ENCODE assay signal across 8 cellular contexts in the genomic region with DNA sequence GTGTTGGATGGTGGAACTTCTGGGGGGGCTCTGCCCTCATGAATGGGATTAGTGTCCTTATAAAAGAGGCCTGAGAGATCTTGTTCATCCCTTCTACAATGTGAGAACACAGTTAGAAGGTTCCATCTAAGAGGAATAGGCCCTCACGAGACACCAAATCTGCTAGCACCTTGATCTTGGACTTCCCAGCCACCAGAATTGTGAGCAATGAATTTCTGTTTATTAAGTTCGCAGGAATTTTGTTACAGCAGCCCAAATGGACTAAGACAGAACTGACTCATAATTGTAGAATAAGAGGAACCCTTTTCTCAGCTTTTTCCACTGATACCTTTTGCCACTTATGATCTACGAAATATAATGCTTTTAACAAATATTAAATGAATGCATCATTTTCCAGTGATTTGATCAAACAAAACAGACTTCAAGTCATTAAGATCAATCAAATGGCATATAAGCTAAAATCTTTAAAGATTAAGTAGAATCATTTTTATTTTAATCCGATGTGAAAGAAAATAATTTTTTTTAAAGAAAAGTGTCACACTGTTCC.
"Had no signal": no experiment of that assay in that cellular context is flagged by ENCODE, and none has a peak within 500 bp of the region (broad histone marks: within the 10 kb centered on the region; RNA-seq: fewer than 3 reads in every experiment).

No MANE protein-coding gene starts in this region.

- H3K27me3 Mint-ChIP-seq: IgD-negative memory B cell had no signal

- H3K27ac ChIP-seq: HL-60 had no signal

- H3K4me2 ChIP-seq: GM23338 had no signal

- H3K9me3 Mint-ChIP-seq: GM23338, H9, IgD-negative memory B cell had no signal

- ATAC-seq: GM23338 had no signal

- H3K4me1 Mint-ChIP-seq: GM23338, H9, IgD-negative memory B cell had no signal

- H3K27ac Mint-ChIP-seq: GM23338 had no signal

- H3K4me3 ChIP-seq: GM23338 had no signal

- FAIRE-seq: H1, H54 had no signal

- H3K4me3 Mint-ChIP-seq: GM23338, H9, IgD-negative memory B cell had no signal

- H2AFZ ChIP-seq: GM23338 had no signal

- DNase-seq: H9, HCEC 1CT, KG1 had no signal
